8 cellular contexts compared by ENCODE assay signal in genomic region chr18:12946549-12947354, GRCh38. TPM values are rescaled to one million over a fixed set of nuclear protein-coding genes. Genes with fewer than 3 reads are reported as not detected.
DNase-seq lines count a peak whose midpoint lies in the region; FAIRE-seq and TF ChIP-seq lines count a peak whose summit lies in the region.

No MANE protein-coding gene starts in this region.

- 3% methylated on average over 17 of the region's 17 CpGs for WGBS in liver

- no peak for TF ChIP-seq CTCF in liver (IDR thresholded peaks at IDR 0.05; ENCODE audit: low read depth, low read length, missing input control)

- TF ChIP-seq RAD21 in liver (IDR thresholded peaks at IDR 0.05), result no peak

- H3K4me3 ChIP-seq in SJCRH30, result peak overlapping the region; percentile 75
- H3K4me3 ChIP-seq in liver (ENCODE audit: low read depth in 1 of 3, low read length in 3 of 3), result peak overlapping the region; percentile 63 to 71 (median 70)
- H3K4me3 ChIP-seq in subcutaneous abdominal adipose tissue (ENCODE audit: low read depth in 1 of 5, low read length in 5 of 5), result peak overlapping the region; percentile 72 to 92 (median 82)

- H3K27me3 ChIP-seq in SJCRH30 (no peaks in the 10 kb centered on the region), liver (ENCODE audit: control insufficient read depth in 4 of 4, insufficient read depth in 4 of 4, low read length in 3 of 4) (no peaks in the 10 kb centered on the region), subcutaneous abdominal adipose tissue (ENCODE audit: control insufficient read depth in 5 of 5, insufficient read depth in 4 of 5, low read length in 5 of 5) (no peaks in the 10 kb centered on the region)

- no peaks in the 10 kb centered on the region for H3K9me3 ChIP-seq in SJCRH30 (replicated peaks)
- H3K9me3 ChIP-seq in liver (ENCODE audit: control insufficient read depth in 4 of 4, low read length in 3 of 4), result no peaks in the 10 kb centered on the region
- H3K9me3 ChIP-seq in subcutaneous abdominal adipose tissue (ENCODE audit: control insufficient read depth in 5 of 5, low read length in 5 of 5), result no peaks in the 10 kb centered on the region

- H3K36me3 ChIP-seq in SJCRH30 (no peaks in the 10 kb centered on the region; the same call in 1 of the 2 replicates), liver (ENCODE audit: control insufficient read depth in 4 of 4, insufficient read depth in 3 of 4, low read depth in 1 of 4, low read length in 3 of 4) (no peaks in the 10 kb centered on the region), subcutaneous abdominal adipose tissue (ENCODE audit: control insufficient read depth in 5 of 5, insufficient read depth in 5 of 5, low read length in 5 of 5) (no peaks in the 10 kb centered on the region)

- H3K9ac ChIP-seq in liver (ENCODE audit: low read depth in 1 of 2, low read length in 2 of 2), result peak overlapping the region; percentile 86 to 98
- H3K9ac ChIP-seq in subcutaneous abdominal adipose tissue (ENCODE audit: low read length in 5 of 5), result peak overlapping the region; percentile 39 to 95 (median 94)

- peak overlapping the region; percentile 57 for H3K27ac ChIP-seq in SJCRH30
- peak overlapping the region; percentile 97 to 100 for H3K27ac ChIP-seq in liver (ENCODE audit: low read depth in 1 of 2, low read length in 2 of 2)
- H3K27ac ChIP-seq in subcutaneous abdominal adipose tissue (ENCODE audit: low read depth, low read length), result peak overlapping the region; percentile 98

- H3K4me1 ChIP-seq in SJCRH30 (peaks cover 9% of the 10 kb centered on the region), liver (ENCODE audit: control insufficient read depth in 4 of 4, insufficient read depth in 4 of 4, low read length in 3 of 4) (peaks cover 9 to 21% (median 16%) of the 10 kb centered on the region in 4 donors), subcutaneous abdominal adipose tissue (ENCODE audit: control insufficient read depth in 5 of 5, insufficient read depth in 5 of 5, low read length in 5 of 5) (peaks cover 0 to 31% (median 24%) of the 10 kb centered on the region in 5 donors)

- DNase-seq in activated gamma-delta T cell treated with Interleukin-2 at 50 U/mL for 16 hours, result peak; percentile 14
- no peak for DNase-seq in activated gamma-delta T cell (lab: John Stamatoyannopoulos, UW)
- peak; percentile 48 for DNase-seq in HTR-8/SVneo (ENCODE audit: insufficient read length, low spot score)
- DNase-seq in SJCRH30, result peak; percentile 56 to 69
- DNase-seq in dermis microvascular lymphatic vessel endothelial cell (ENCODE audit: low read depth in 2 of 2), result peak; percentile 63 to 90
- DNase-seq in stimulated activated CD4-positive, alpha-beta T cell treated with anti-CD3 and anti-CD28 coated beads, Interleukin-12 subunit alpha, Interleukin-12 subunit beta, amount 100 ng/mL, for 4 hours, result no peak

- FAIRE-seq in HTR-8/SVneo (lab: Jason Lieb, UNC), result no peak

TF ChIP-seq in liver, 16 proteins besides CTCF, POLR2A, EP300 and RAD21:
- no peak for TF ChIP-seq JUND (IDR thresholded peaks at IDR 0.05)
- TF ChIP-seq NR2F2 (IDR thresholded peaks at IDR 0.05), result peak; percentile 60
- TF ChIP-seq ZBTB33 (IDR thresholded peaks at IDR 0.05), result no peak
- no peak for TF ChIP-seq ATF3 (IDR thresholded peaks at IDR 0.05)
- TF ChIP-seq HNF4A (conservative IDR thresholded peaks at IDR 0.05), result peak; percentile 32 to 51
- TF ChIP-seq SP1 (IDR thresholded peaks at IDR 0.05), result peak; percentile 52
- TF ChIP-seq FOXA2 (IDR thresholded peaks at IDR 0.05), result no peak
- peak in 1 of 2 donors; percentile 15 for TF ChIP-seq GABPA (IDR thresholded peaks at IDR 0.05 in 1 of 2, conservative IDR thresholded peaks at IDR 0.05 in 1 of 2)
- no peak for TF ChIP-seq FOXA1 (IDR thresholded peaks at IDR 0.05)
- TF ChIP-seq MAX (IDR thresholded peaks at IDR 0.05), result no peak
- TF ChIP-seq HNF4G (IDR thresholded peaks at IDR 0.05), result no peak
- peak in 1 of 2 donors; percentile 22 for TF ChIP-seq EGR1 (IDR thresholded peaks at IDR 0.05; ENCODE audit: low read depth in 2 of 2)
- TF ChIP-seq YY1 (IDR thresholded peaks at IDR 0.05), result no peak
- peak in 1 of 2 donors; percentile 34 for TF ChIP-seq RXRA (IDR thresholded peaks at IDR 0.05)
- TF ChIP-seq TAF1 (conservative IDR thresholded peaks at IDR 0.05), result no peak
- peak; percentile 40 for TF ChIP-seq REST (IDR thresholded peaks at IDR 0.05)

RNA-seq across cellular contexts. Expression of gene SEH1L, which starts 1.1 kb away (rescaled TPM):
- total RNA-seq in SJCRH30 (2014; rRNA removed; shearing (Covaris generic)), result 29.4 and 33.1 TPM in 2 replicates
- total RNA-seq in dermis microvascular lymphatic vessel endothelial cell (44.5 and 50.7 TPM in 2 replicates), liver (10 to 100 TPM; 21.0 to 28.5 TPM)
- polyA plus RNA-seq in liver, result 10 to 100 TPM; 12.2 to 12.7 TPM

RNA-seq across cellular contexts. Expression of gene CEP192, which starts 44.4 kb away (rescaled TPM):
- total RNA-seq in SJCRH30 (2014; rRNA removed; shearing (Covaris generic)), result 26.3 and 28.4 TPM in 2 replicates
- total RNA-seq in dermis microvascular lymphatic vessel endothelial cell (20.2 and 21.1 TPM in 2 replicates), liver (10 to 100 TPM; 14.8 to 32.4 TPM)
- polyA plus RNA-seq in liver, result 1 to 10 TPM; 2.5 to 7.1 TPM

Comparison
In these comparisons a context has a peak if more than half of its experiments do, and no peak if none do; other contexts are left out.
1. DNase-seq: peak in activated gamma-delta T cell treated with Interleukin-2 at 50 U/mL for 16 hours (single experiment), HTR-8/SVneo (single experiment), SJCRH30 (2 of 2) and dermis microvascular lymphatic vessel endothelial cell (2 of 2); none in activated gamma-delta T cell (single experiment) and stimulated activated CD4-positive, alpha-beta T cell treated with anti-CD3 and anti-CD28 coated beads, Interleukin-12 subunit alpha, Interleukin-12 subunit beta, amount 100 ng/mL, for 4 hours (single experiment).
2. Peak in every context shown above with its lines, with median percentiles within 50 percentile points of each other: H3K27ac ChIP-seq and H3K4me3 ChIP-seq.